In genomic region chr3:13231781-13232515, GRCh38 we compare ENCODE assay signal across 24 cellular contexts.
"Had no signal": no experiment of that assay in that cellular context is flagged by ENCODE, and none has a peak within 500 bp of the region (broad histone marks: within the 10 kb centered on the region; RNA-seq: fewer than 3 reads in every experiment).

No MANE protein-coding gene starts in this region.

- H3K4me3 ChIP-seq: colonic mucosa, lung, prostate gland, right lobe of liver, stomach, vagina had no signal

- H3K36me3 ChIP-seq: brain microvascular endothelial cell, colonic mucosa, prostate gland, right lobe of liver, stomach, vagina had no signal

- DNase-seq: activated CD4-positive, alpha-beta T cell treated with anti-CD3 and anti-CD28 coated beads, Interleukin-2, amount 10 ng/mL, durations not matched to agents 24 days and 14 days; activated CD8-positive, alpha-beta memory T cell treated with anti-CD3 and anti-CD28 coated beads for 24 hours; activated CD8-positive, alpha-beta memory T cell treated with anti-CD3 and anti-CD28 coated beads, Interleukin-2, amount 50 U/mL, for 48 hours; activated effector memory CD4-positive, alpha-beta T cell treated with anti-CD3 and anti-CD28 coated beads, Interleukin-2, amount 50 U/mL, for 16 hours; activated naive CD4-positive, alpha-beta T cell treated with anti-CD3 and anti-CD28 coated beads, Interleukin-2, amount 50 U/mL, for 16 hours; activated T-cell treated with anti-CD3 and anti-CD28 coated beads, Interleukin-2, amount 50 U/mL, for 48 hours; aorta; brain microvascular endothelial cell; colonic mucosa; endodermal cell; foreskin keratinocyte; hippocampal formation; left colon; small intestine; stimulated activated CD4-positive, alpha-beta T cell treated with anti-CD3 and anti-CD28 coated beads, Interleukin-15, amount 100 ng/mL, for 24 hours; stimulated activated CD4-positive, alpha-beta T cell treated with anti-CD3 and anti-CD28 coated beads, Interleukin-2, amount 100 ng/mL, for 48 hours; stomach; trophoblast cell had no signal

- H3K4me1 ChIP-seq: colonic mucosa, prostate gland, right lobe of liver had no signal

- H3K27ac ChIP-seq: brain microvascular endothelial cell, colonic mucosa, epithelial cell of prostate, foreskin keratinocyte, prostate gland, right lobe of liver, stomach, vagina had no signal

- H3K9me3 ChIP-seq: colonic mucosa, prostate gland, right lobe of liver, stomach, vagina had no signal

- H3K27me3 ChIP-seq: colonic mucosa, right lobe of liver, vagina had no signal

- ATAC-seq: foreskin keratinocyte; left colon; natural killer cell treated with Interleukin-12 subunit alpha and Interleukin-12 subunit beta and Interleukin-15 and Interleukin-18, amount 100 ng/mL, for 72 hours; right lobe of liver had no signal
